ENCODE assay signal across 12 cellular contexts in the genomic region with DNA sequence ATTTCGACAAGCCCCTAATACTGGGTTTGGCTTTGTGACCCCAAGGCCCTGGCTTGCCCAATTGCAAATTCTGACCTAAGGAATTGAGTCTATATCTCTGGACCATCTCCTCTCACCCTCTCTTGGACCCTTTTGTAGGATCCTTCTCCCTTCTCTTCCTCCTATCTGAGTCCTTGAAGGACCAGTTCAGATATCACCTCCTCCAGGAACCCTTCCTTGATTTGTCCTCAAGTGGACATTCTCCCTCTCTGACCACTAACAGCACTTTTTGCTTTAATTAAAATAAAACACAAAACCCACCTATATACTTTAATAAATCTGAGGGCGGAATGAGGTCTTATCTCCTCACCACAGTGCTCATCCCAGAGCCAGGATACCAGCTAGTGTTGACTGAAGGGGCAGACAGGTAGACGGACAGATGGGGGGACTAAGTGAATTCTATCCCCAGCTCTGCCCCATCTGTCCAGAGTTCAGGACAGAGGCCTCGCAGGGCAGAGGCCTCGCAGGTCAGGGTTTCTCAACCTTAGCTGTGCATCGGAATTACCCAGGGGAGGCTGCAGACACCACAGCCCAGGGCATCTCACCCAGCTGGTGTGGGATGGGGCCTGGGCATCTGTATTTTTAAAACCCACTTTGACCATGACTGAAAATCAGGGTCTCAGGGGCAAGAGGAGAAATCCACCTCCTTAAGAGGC. TPM values are rescaled to one million over a fixed set of nuclear protein-coding genes. Genes with fewer than 3 reads are reported as not detected.
DNase-seq lines count a peak whose midpoint lies in the region; ATAC-seq and TF ChIP-seq lines count a peak whose summit lies in the region.
"Had no signal": no experiment of that assay in that cellular context is flagged by ENCODE, and none has a peak within 500 bp of the region (broad histone marks: within the 10 kb centered on the region; RNA-seq: fewer than 3 reads in every experiment).

No MANE protein-coding gene starts in this region.

- no peak overlapping the region for H3K4me3 Mint-ChIP-seq in progenitor cell of endocrine pancreas (ENCODE audit: low read depth)
- H3K4me3 Mint-ChIP-seq: activated B cell treated with CpG ODN at 0.5 μM for 24 hours, T-cell had no signal

- peaks cover 29% of the 10 kb centered on the region for H3F3A ChIP-seq in PC-9 (ENCODE audit: insufficient read depth, low read depth)

- H2AFZ ChIP-seq in ACC112 (ENCODE audit: low read length, unreplicated experiment) (no peak overlapping the region), PC-9 (no peak overlapping the region)

- H3K4me3 ChIP-seq in ACC112 (ENCODE audit: low read depth, low read length): no peak overlapping the region
- no peak overlapping the region for H3K4me3 ChIP-seq in PC-9
- no peak overlapping the region for H3K4me3 ChIP-seq in esophagus squamous epithelium

- no peak for TF ChIP-seq POLR2A in esophagus squamous epithelium (IDR thresholded peaks at IDR 0.05)

- H4K20me1 ChIP-seq in PC-9 (ENCODE audit: insufficient read depth): no peaks in the 10 kb centered on the region

- H3K79me2 ChIP-seq in ACC112 (ENCODE audit: control insufficient read depth, insufficient read depth, low read length, unreplicated experiment): no peaks in the 10 kb centered on the region
- peaks cover 22% of the 10 kb centered on the region for H3K79me2 ChIP-seq in PC-9 (ENCODE audit: low read depth)

- DNase-seq in PC-9 (no peak), esophagus squamous epithelium (lab: John Stamatoyannopoulos, UW) (no peak), progenitor cell of endocrine pancreas (ENCODE audit: low spot score, unreplicated experiment) (no peak), NCI-H2107 treated with DMSO at 0.1 percent for 48 hours (lab: John Stamatoyannopoulos, UW; ENCODE audit: unreplicated experiment) (no peak), NCI-H82 treated with DMSO at 0.1 percent for 48 hours (lab: John Stamatoyannopoulos, UW; ENCODE audit: unreplicated experiment) (no peak), cerebellum (ENCODE audit: low spot score) (no peak)
- DNase-seq: activated B cell treated with CpG ODN at 0.5 μM for 24 hours, NCI-H1694 treated with DMSO at 0.1 percent for 48 hours had no signal

- peak overlapping the region; percentile 56 for H3K4me2 ChIP-seq in PC-9

- peaks cover 31% of the 10 kb centered on the region for H3K4me1 ChIP-seq in ACC112 (ENCODE audit: control insufficient read depth, insufficient read depth, low read length, unreplicated experiment)
- H3K4me1 ChIP-seq in PC-9 (replicated peaks; ENCODE audit: insufficient read depth): peaks cover 53% of the 10 kb centered on the region
- H3K4me1 ChIP-seq in esophagus squamous epithelium: peaks cover 39 to 56% (median 40%) of the 10 kb centered on the region in 3 donors

- H3K27ac ChIP-seq in ACC112 (ENCODE audit: low read depth, low read length) (peak overlapping the region; percentile 4; the same call in 1 of the 2 replicates), PC-9 (peak overlapping the region; percentile 32), esophagus squamous epithelium (peak overlapping the region; percentile 74 to 84 (median 82))

- POLR2A ChIA-PET in PC-9 (lab: Charles Lee; ENCODE audit: unreplicated experiment): no interaction called here

- H3K36me3 Mint-ChIP-seq in progenitor cell of endocrine pancreas (ENCODE audit: insufficient read depth): no peaks in the 10 kb centered on the region
- H3K36me3 Mint-ChIP-seq: T-cell had no signal

- H3K27ac Mint-ChIP-seq in progenitor cell of endocrine pancreas: peak overlapping the region; percentile 88
- H3K27ac Mint-ChIP-seq: activated B cell treated with CpG ODN at 0.5 μM for 24 hours, T-cell had no signal

- H3K9me2 ChIP-seq in PC-9 (ENCODE audit: insufficient read depth): no peaks in the 10 kb centered on the region

- no peaks in the 10 kb centered on the region for H3K9me3 Mint-ChIP-seq in progenitor cell of endocrine pancreas (ENCODE audit: low read depth)
- H3K9me3 Mint-ChIP-seq: activated B cell treated with CpG ODN at 0.5 μM for 24 hours, T-cell had no signal

- no peaks in the 10 kb centered on the region for H3K27me3 Mint-ChIP-seq in progenitor cell of endocrine pancreas

- BruUV-seq in PC-9 (replicated peaks; lab: Mats Ljungman, UMichigan): TSS peak; percentile 86

- ATAC-seq in GM19328 (IDR thresholded peaks at IDR 0.05; ENCODE audit: unreplicated experiment): no peak

- H3K27me3 ChIP-seq in ACC112 (ENCODE audit: insufficient read depth, low read length) (no peaks in the 10 kb centered on the region), PC-9 (ENCODE audit: insufficient read depth, low read depth) (no peaks in the 10 kb centered on the region), esophagus squamous epithelium (no peaks in the 10 kb centered on the region)
- H3K27me3 ChIP-seq: brain microvascular endothelial cell had no signal

- H3K4me1 Mint-ChIP-seq in progenitor cell of endocrine pancreas (ENCODE audit: low read depth): peaks cover 25% of the 10 kb centered on the region

- H3K36me3 ChIP-seq in ACC112 (ENCODE audit: insufficient read depth, low read length): no peaks in the 10 kb centered on the region
- H3K36me3 ChIP-seq in PC-9 (ENCODE audit: low read depth): no peaks in the 10 kb centered on the region
- peaks cover 0 to 31% (median under 1%) of the 10 kb centered on the region in 3 donors for H3K36me3 ChIP-seq in esophagus squamous epithelium
- H3K36me3 ChIP-seq: brain microvascular endothelial cell had no signal

- H3K9me3 ChIP-seq in PC-9 (ENCODE audit: insufficient read depth, low read depth) (no peaks in the 10 kb centered on the region), esophagus squamous epithelium (no peaks in the 10 kb centered on the region)

- WGBS in esophagus squamous epithelium, 2 donors: 71 to 100% methylated on average over 1 to 2 of the region's 6 CpGs

- intact Hi-C loops in PC-9 (cut with micrococcal nuclease; ENCODE audit: unreplicated experiment): no loop called here
- intact Hi-C loops in esophagus squamous epithelium (cut with DNase I): no loop called here

- no peak for TF ChIP-seq CTCF in PC-9 (conservative IDR thresholded peaks at IDR 0.05)
- TF ChIP-seq CTCF in esophagus squamous epithelium (IDR thresholded peaks at IDR 0.05): no peak
- TF ChIP-seq CTCF in progenitor cell of endocrine pancreas (IDR thresholded peaks at IDR 0.05; ENCODE audit: unreplicated experiment): no peak

- CTCF ChIA-PET in PC-9 (lab: Charles Lee): interaction anchor here (0.5 to 0.6 kb wide), 2 partner anchors 76 to 83 kb away, joined by 3 to 4 read pairs; no protein-coding TSS in a partner anchor

RNA-seq across cellular contexts. Expression of a gene that starts 9.1 kb away (rescaled TPM):
- total RNA-seq in PC-9 (2021) (92.4 and 138 TPM in 2 replicates), esophagus squamous epithelium (100 to 1,000 TPM in 1 of 4 donors, 10 to 100 TPM in 3; 16.3 to 105 (median 20.5) TPM), progenitor cell of endocrine pancreas (23.4 and 26.7 TPM in 2 replicates), cerebellum (9.5 TPM)

RNA-seq across cellular contexts. Expression of a gene that starts 12.3 kb away (rescaled TPM):
- 14.6 and 19.5 TPM in 2 replicates for total RNA-seq in PC-9 (2021)
- total RNA-seq in esophagus squamous epithelium: 1 to 10 TPM; 1.7 to 6.9 (median 4.5) TPM
- 14.1 and 15.7 TPM in 2 replicates for total RNA-seq in progenitor cell of endocrine pancreas
- total RNA-seq in cerebellum: 1.9 TPM

RNA-seq across cellular contexts. Expression of a gene that starts 25.1 kb away (rescaled TPM):
- 49.3 and 64.9 TPM in 2 replicates for total RNA-seq in PC-9 (2021)
- 10 to 100 TPM; 19.8 to 28.4 (median 25.3) TPM for total RNA-seq in esophagus squamous epithelium
- total RNA-seq in progenitor cell of endocrine pancreas: 32.9 and 33.3 TPM in 2 replicates
- 5.4 TPM for total RNA-seq in cerebellum

RNA-seq across cellular contexts. Expression of a gene that starts 38.5 kb away (rescaled TPM):
- 22.4 and 32.2 TPM in 2 replicates for total RNA-seq in PC-9 (2021)
- 1 to 10 TPM; 1.7 to 9.0 (median 4.9) TPM for total RNA-seq in esophagus squamous epithelium
- 9.3 and 11.9 TPM in 2 replicates for total RNA-seq in progenitor cell of endocrine pancreas
- total RNA-seq in cerebellum: 4.7 TPM

Comparison
In these comparisons a context has a peak if more than half of its experiments do, and no peak if none do; other contexts are left out.
1. H3K27ac ChIP-seq: peak in every context shown above with its lines; median percentile 82 in esophagus squamous epithelium; 32 in PC-9; 4 in ACC112.